19 cellular contexts compared by ENCODE assay signal in the genomic region with DNA sequence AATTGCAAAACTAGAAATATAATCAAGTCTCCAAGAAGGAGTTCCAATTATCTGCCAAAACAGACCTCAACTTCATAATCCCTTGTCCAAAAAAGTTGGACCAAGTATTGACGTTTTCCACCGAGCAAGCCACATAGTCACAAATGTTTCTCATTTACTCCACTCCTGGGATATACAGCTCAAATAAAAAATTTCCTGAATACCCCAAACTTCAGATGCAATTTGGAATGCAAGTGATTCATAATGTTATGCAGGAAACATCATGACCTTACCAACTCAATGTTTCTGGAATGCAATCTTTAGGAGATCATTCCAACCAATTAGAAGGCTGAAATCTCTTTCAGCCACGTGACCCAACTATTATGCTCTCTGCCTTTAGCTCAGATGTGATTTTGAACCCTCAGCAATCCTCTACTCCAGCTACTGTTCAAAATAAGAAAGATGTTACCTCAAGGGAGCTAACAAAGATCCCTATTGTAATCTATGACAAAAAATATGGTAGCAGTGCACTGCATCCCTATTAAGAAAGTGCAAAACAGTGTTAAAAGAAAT.
DNase-seq lines count a peak whose midpoint lies in the region; FAIRE-seq and TF ChIP-seq lines count a peak whose summit lies in the region.
"Had no signal": no experiment of that assay in that cellular context is flagged by ENCODE, and none has a peak within 500 bp of the region (broad histone marks: within the 10 kb centered on the region; RNA-seq: fewer than 3 reads in every experiment).

No MANE protein-coding gene starts in this region.

- H3K4me2 ChIP-seq in endothelial cell of umbilical vein (ENCODE audit: insufficient read depth, low read length) (no peak overlapping the region), osteoblast (ENCODE audit: insufficient read depth, low read length) (peak overlapping the region; percentile 59)

- H3K9ac ChIP-seq in endothelial cell of umbilical vein (replicated peaks; ENCODE audit: extremely low read depth, insufficient read depth, low read length) = no peak overlapping the region

- H3K27ac ChIP-seq in endothelial cell of umbilical vein (ENCODE audit: insufficient read depth, low read depth, low read length) (no peak overlapping the region), osteoblast (ENCODE audit: low read depth, low read length) (peak overlapping the region; percentile 51)
- H3K27ac ChIP-seq: sigmoid colon had no signal

- no peak for TF ChIP-seq CTCF in BJ (IDR thresholded peaks at IDR 0.05; ENCODE audit: insufficient read depth, low read depth, low read length)
- no peak for TF ChIP-seq CTCF in endothelial cell of umbilical vein (IDR thresholded peaks at IDR 0.05; ENCODE audit: extremely low read depth in 1 of 2, insufficient read depth in 1 of 2, low read depth in 1 of 2, low read length in 2 of 2)
- no peak for TF ChIP-seq CTCF in osteoblast (IDR thresholded peaks at IDR 0.05; ENCODE audit: extremely low read depth, low read depth, low read length)

- dilution Hi-C loops in endothelial cell of umbilical vein (cut with MboI; ENCODE audit: extremely low pct_ligation_motif_present, low sequenced_read_pairs) = no loop called here

- no peak for TF ChIP-seq POLR2A in endothelial cell of umbilical vein (IDR thresholded peaks at IDR 0.05; ENCODE audit: low read depth, low read length)

- H3K79me2 ChIP-seq in endothelial cell of umbilical vein (ENCODE audit: control insufficient read depth, insufficient read depth, low read length) (no peaks in the 10 kb centered on the region), osteoblast (ENCODE audit: insufficient read depth, low read length) (no peaks in the 10 kb centered on the region)

- intact Hi-C loops in endothelial cell of umbilical vein (cut with micrococcal nuclease) = no loop called here

- H3K27me3 ChIP-seq in BJ (ENCODE audit: control insufficient read depth, insufficient read depth, low read length) = no peaks in the 10 kb centered on the region
- no peaks in the 10 kb centered on the region for H3K27me3 ChIP-seq in endothelial cell of umbilical vein (ENCODE audit: control insufficient read depth in 2 of 2, insufficient read depth in 2 of 2, low read length in 2 of 2)
- H3K27me3 ChIP-seq in osteoblast (ENCODE audit: insufficient read depth, low read length) = no peaks in the 10 kb centered on the region
- H3K27me3 ChIP-seq: BE2C, sigmoid colon had no signal

- peak; percentile 26 for FAIRE-seq in endothelial cell of umbilical vein (lab: Jason Lieb, UNC)

- DNase-seq in BJ (ENCODE audit: low read depth) = peak; percentile 47
- peak; percentile 17 for DNase-seq in M059J (ENCODE audit: low read depth)
- peak; percentile 16 for DNase-seq in endothelial cell of umbilical vein (ENCODE audit: low read depth, low spot score)
- DNase-seq in osteoblast (ENCODE audit: insufficient read length, low spot score, missing footprints) = no peak
- DNase-seq in HT-29 (ENCODE audit: low spot score) = no peak
- no peak for DNase-seq in HPDE6-E6E7 (ENCODE audit: extremely low spot score)
- DNase-seq in NCI-H1436 treated with DMSO at 0.1 percent for 48 hours (lab: John Stamatoyannopoulos, UW) = no peak
- DNase-seq in activated T-cell treated with anti-CD3 and anti-CD28 coated beads for 4 hours = no peak
- DNase-seq: activated CD4-positive, alpha-beta T cell treated with anti-CD3 and anti-CD28 coated beads for 36 hours; BE2C; effector CD4-positive, alpha-beta T cell; left cardiac atrium; NCI-H2081; NCI-H510A treated with DMSO at 0.1 percent for 48 hours; occipital lobe; sigmoid colon; stimulated activated CD4-positive, alpha-beta T cell treated with anti-CD3 and anti-CD28 coated beads, Interleukin-1b, Interleukin-23, amount 100 ng/mL, for 48 hours; stimulated activated naive CD8-positive, alpha-beta T cell treated with anti-CD3 and anti-CD28 coated beads, Interleukin-15, Interleukin-2, amounts not matched to agents 100 U/mL and 50 U/mL, for 24 hours had no signal

- no peaks in the 10 kb centered on the region for H3K4me1 ChIP-seq in endothelial cell of umbilical vein (ENCODE audit: control insufficient read depth, extremely low read depth, insufficient read depth, low read length)
- H3K4me1 ChIP-seq in osteoblast (ENCODE audit: insufficient read depth, low read length) = peaks cover 36% of the 10 kb centered on the region
- H3K4me1 ChIP-seq: BE2C, sigmoid colon had no signal

- no peaks in the 10 kb centered on the region for H3K9me1 ChIP-seq in endothelial cell of umbilical vein (replicated peaks; ENCODE audit: control insufficient read depth, extremely low read depth, insufficient read depth, low read length)

- POLR2A ChIA-PET in BJ (lab: Charles Lee) = no interaction called here
- POLR2A ChIA-PET in endothelial cell of umbilical vein (lab: Charles Lee) = no interaction called here

- no peaks in the 10 kb centered on the region for H3K9me3 ChIP-seq in endothelial cell of umbilical vein (replicated peaks; ENCODE audit: control insufficient read depth, insufficient read depth, low read length)
- no peaks in the 10 kb centered on the region for H3K9me3 ChIP-seq in osteoblast (ENCODE audit: low read depth, low read length)
- H3K9me3 ChIP-seq: BE2C, sigmoid colon had no signal

- BruUV-seq in endothelial cell of umbilical vein (replicated peaks; lab: Mats Ljungman, UMichigan) = no TSS peak

- CTCF ChIA-PET in BJ (lab: Yijun Ruan, JAX) (no interaction called here), endothelial cell of umbilical vein (lab: Charles Lee) (interaction anchor here (1.6 kb wide), 1 partner anchor 10 kb away, joined by 3 read pairs; no protein-coding TSS in a partner anchor)

- H3K4me3 ChIP-seq in BJ (ENCODE audit: low read depth, low read length) = no peak overlapping the region
- H3K4me3 ChIP-seq in endothelial cell of umbilical vein (replicated peaks in 1 of 3; ENCODE audit: insufficient read depth in 1 of 3, low read depth in 1 of 3, low read length in 3 of 3) = no peak overlapping the region
- H3K4me3 ChIP-seq in osteoblast (ENCODE audit: insufficient read depth, low read length) = peak overlapping the region; percentile 24
- H3K4me3 ChIP-seq: GM12878, sigmoid colon had no signal

- H3K36me3 ChIP-seq in BJ (ENCODE audit: control insufficient read depth, insufficient read depth, low read length) = no peaks in the 10 kb centered on the region; the same call in 1 of the 2 replicates
- no peaks in the 10 kb centered on the region for H3K36me3 ChIP-seq in endothelial cell of umbilical vein (ENCODE audit: control insufficient read depth in 2 of 2, extremely low read depth in 1 of 2, insufficient read depth in 2 of 2, low read length in 2 of 2)
- H3K36me3 ChIP-seq in osteoblast (ENCODE audit: insufficient read depth, low read length) = peaks cover 5% of the 10 kb centered on the region
- H3K36me3 ChIP-seq: BE2C, sigmoid colon had no signal

- H4K20me1 ChIP-seq in endothelial cell of umbilical vein (replicated peaks; ENCODE audit: control insufficient read depth, extremely low read depth, insufficient read depth, low read length) = no peaks in the 10 kb centered on the region
- H4K20me1 ChIP-seq in osteoblast (ENCODE audit: insufficient read depth, low read length) = no peaks in the 10 kb centered on the region

- H2AFZ ChIP-seq in endothelial cell of umbilical vein (ENCODE audit: low read depth, low read length) = no peak overlapping the region
- no peak overlapping the region for H2AFZ ChIP-seq in osteoblast (ENCODE audit: low read length)

TF ChIP-seq in endothelial cell of umbilical vein, 7 proteins besides CTCF, POLR2A, EP300 and RAD21:
- TF ChIP-seq MYC (IDR thresholded peaks at IDR 0.05; ENCODE audit: low read depth, low read length) = no peak
- no peak for TF ChIP-seq FOS (IDR thresholded peaks at IDR 0.05; ENCODE audit: borderline replicate concordance, insufficient read depth, low read length)
- TF ChIP-seq JUN (IDR thresholded peaks at IDR 0.05; ENCODE audit: borderline replicate concordance, insufficient read depth, insufficient read length, low read depth) = no peak
- no peak for TF ChIP-seq POLR2AphosphoS5 (IDR thresholded peaks at IDR 0.05; ENCODE audit: insufficient read depth, low read depth, low read length)
- TF ChIP-seq GATA2 (IDR thresholded peaks at IDR 0.05; ENCODE audit: insufficient read depth, insufficient read length, low read depth, low read length) = no peak
- TF ChIP-seq, protein P1, sequence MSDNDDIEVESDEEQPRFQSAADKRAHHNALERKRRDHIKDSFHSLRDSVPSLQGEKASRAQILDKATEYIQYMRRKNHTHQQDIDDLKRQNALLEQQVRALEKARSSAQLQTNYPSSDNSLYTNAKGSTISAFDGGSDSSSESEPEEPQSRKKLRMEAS (IDR thresholded peaks at IDR 0.05; ENCODE audit: insufficient read depth, insufficient read length) = no peak
- no peak for TF ChIP-seq EZH2 (IDR thresholded peaks at IDR 0.05; ENCODE audit: borderline replicate concordance, low read depth, low read length, severe bottlenecking)

Comparison
In these comparisons a context has a peak if more than half of its experiments do, and no peak if none do; other contexts are left out.
1. DNase-seq: peak in BJ (single experiment), M059J (single experiment) and endothelial cell of umbilical vein (single experiment); none in osteoblast (single experiment), HT-29 (single experiment), HPDE6-E6E7 (single experiment), NCI-H1436 treated with DMSO at 0.1 percent for 48 hours (single experiment) and activated T-cell treated with anti-CD3 and anti-CD28 coated beads for 4 hours (single experiment).